Comparison of ENCODE assay signal across 16 cellular contexts in genomic region chr12:462936-463705, GRCh38. TPM values are rescaled to one million over a fixed set of nuclear protein-coding genes. Genes with fewer than 3 reads are reported as not detected.
A peak's percentile ranks its signal among the peaks of the same experiment; 100 is the strongest.
DNase-seq lines count a peak whose midpoint lies in the region; ATAC-seq and TF ChIP-seq lines count a peak whose summit lies in the region.
"Had no signal": no experiment of that assay in that cellular context is flagged by ENCODE, and none has a peak within 500 bp of the region (broad histone marks: within the 10 kb centered on the region; RNA-seq: fewer than 3 reads in every experiment).

No MANE protein-coding gene starts in this region.

- H3K36me3 Mint-ChIP-seq in WTC11 = peaks cover 3% of the 10 kb centered on the region; the same call in 1 of the 2 replicates

- H3K27me3 Mint-ChIP-seq in WTC11 (ENCODE audit: low read depth) = peaks cover 38% of the 10 kb centered on the region

- POLR2A ChIA-PET in WTC11 (lab: Charles Lee) = interaction anchor here (0.5 kb wide), 1 partner anchor 114 kb away, joined by 3 read pairs; no protein-coding TSS in a partner anchor

- H3K4me3 Mint-ChIP-seq in WTC11 = no peak overlapping the region

- TF ChIP-seq CTCF in 22Rv1 (IDR thresholded peaks at IDR 0.05) (no peak), WTC11 (IDR thresholded peaks at IDR 0.05) (no peak)

- peak overlapping the region; percentile 38 for H3K27ac ChIP-seq in 22Rv1
- no peak overlapping the region for H3K27ac ChIP-seq in epithelial cell of prostate
- H3K27ac ChIP-seq: uterus had no signal

- no peaks in the 10 kb centered on the region; the same call in 1 of the 2 replicates for H3K9me3 Mint-ChIP-seq in WTC11

- peaks cover 19% of the 10 kb centered on the region for H3K4me1 Mint-ChIP-seq in WTC11

- CTCF ChIA-PET in WTC11 (lab: Charles Lee) = interaction anchor here (1.1 to 1.3 kb wide), 2 partner anchors 10 to 84 kb away, joined by 3 to 5 read pairs; no protein-coding TSS in a partner anchor

- DNase-seq in COR-L47 (lab: John Stamatoyannopoulos, UW) (peak; percentile 39), NCI-H2196 treated with DMSO at 0.1 percent for 48 hours (lab: John Stamatoyannopoulos, UW; ENCODE audit: unreplicated experiment) (peak; percentile 5), epithelial cell of prostate (ENCODE audit: low read depth, low spot score) (peak; percentile 53), WTC11 (ENCODE audit: low spot score) (no peak), 8988T (no peak)
- no peak for DNase-seq in stimulated activated CD8-positive, alpha-beta memory T cell treated with anti-CD3 and anti-CD28 coated beads, Interleukin-4, amount 100 ng/mL, for 48 hours
- DNase-seq: activated gamma-delta T cell treated with Interleukin-2 at 50 U/mL for 16 hours; GOT3; KG1; NCI-H187; SK-N-SH; stimulated activated CD4-positive, alpha-beta T cell treated with anti-CD3 and anti-CD28 coated beads, Interleukin-1b, Interleukin-23, amount 100 ng/mL, for 48 hours; uterus had no signal

- no peak overlapping the region for H3K27ac Mint-ChIP-seq in WTC11
- H3K27ac Mint-ChIP-seq: CD14-positive monocyte had no signal

- ATAC-seq in WTC11 (no peak), GM18861 (IDR thresholded peaks at IDR 0.05; ENCODE audit: unreplicated experiment) (no peak)

TF ChIP-seq in WTC11, 78 proteins besides CTCF, POLR2A, EP300 and RAD21:
- TF ChIP-seq OVOL2 (CRISPR knock-in tag; IDR thresholded peaks at IDR 0.05; ENCODE audit: borderline replicate concordance) = no peak
- no peak for TF ChIP-seq ZSCAN18 (CRISPR knock-in tag; IDR thresholded peaks at IDR 0.05)
- no peak for TF ChIP-seq ZBTB43 (CRISPR knock-in tag; IDR thresholded peaks at IDR 0.05)
- TF ChIP-seq EMX1 (CRISPR knock-in tag; IDR thresholded peaks at IDR 0.05) = no peak
- no peak for TF ChIP-seq SMAD3 (CRISPR knock-in tag; IDR thresholded peaks at IDR 0.05; ENCODE audit: borderline replicate concordance)

RNA-seq across cellular contexts. Expression of gene B4GALNT3, which starts 3.4 kb away (rescaled TPM):
- total RNA-seq in WTC11 (2021) = 19.0 to 22.0 TPM (median 20.9 TPM) in 3 replicates

Comparison
In these comparisons a context has a peak if more than half of its experiments do, and no peak if none do; other contexts are left out.
1. DNase-seq: peak in COR-L47 (single experiment), NCI-H2196 treated with DMSO at 0.1 percent for 48 hours (single experiment) and epithelial cell of prostate (single experiment); none in WTC11 (single experiment), stimulated activated CD8-positive, alpha-beta memory T cell treated with anti-CD3 and anti-CD28 coated beads, Interleukin-4, amount 100 ng/mL, for 48 hours (single experiment) and 8988T (single experiment).